Comparison of ENCODE assay signal across 20 cellular contexts in genomic region chr2:215895330-215895729, GRCh38.
"Had no signal": no experiment of that assay in that cellular context is flagged by ENCODE, and none has a peak within 500 bp of the region (broad histone marks: within the 10 kb centered on the region; RNA-seq: fewer than 3 reads in every experiment).

No MANE protein-coding gene starts in this region.

- H3K4me3 Mint-ChIP-seq: activated CD4-positive, alpha-beta T cell treated with anti-CD3 and anti-CD28 coated beads for 36 hours; activated naive CD8-positive, alpha-beta T cell; dendritic cell treated with granulocyte-macrophage colony-stimulating factor and Interleukin-4, amounts not matched to agents 40 ng/mL and 50 ng/mL, for 4 days; memory B cell; naive B cell; neural crest cell; WTC11 had no signal

- H3K27ac Mint-ChIP-seq: activated CD4-positive, alpha-beta T cell treated with anti-CD3 and anti-CD28 coated beads for 36 hours; activated naive CD8-positive, alpha-beta T cell; dendritic cell treated with granulocyte-macrophage colony-stimulating factor and Interleukin-4, amounts not matched to agents 40 ng/mL and 50 ng/mL, for 4 days; memory B cell; naive B cell; WTC11 had no signal

- H3K4me1 Mint-ChIP-seq: activated CD4-positive, alpha-beta T cell treated with anti-CD3 and anti-CD28 coated beads for 36 hours; memory B cell; naive B cell had no signal

- H3K4me3 ChIP-seq: esophagus muscularis mucosa, heart right ventricle, psoas muscle, skin epidermis, tibial nerve, uterus had no signal

- ATAC-seq: activated CD4-positive, alpha-beta T cell treated with anti-CD3 and anti-CD28 coated beads for 36 hours; heart right ventricle; left ventricle myocardium superior; psoas muscle; right cardiac atrium; stimulated activated naive CD8-positive, alpha-beta T cell treated with anti-CD3 and anti-CD28 coated beads, Interleukin-15, Interleukin-2, amounts not matched to agents 100 U/mL and 50 U/mL, for 24 hours; WTC11 had no signal

- H3K27me3 ChIP-seq: esophagus muscularis mucosa, heart right ventricle, tibial nerve, uterus had no signal

- DNase-seq: activated CD4-positive, alpha-beta T cell treated with anti-CD3 and anti-CD28 coated beads for 36 hours; activated CD4-positive, alpha-beta T cell treated with anti-CD3 and anti-CD28 coated beads, Interleukin-2, amount 50 U/mL, for 48 hours; activated gamma-delta T cell treated with Interleukin-2 at 50 U/mL for 16 hours; effector memory CD4-positive, alpha-beta T cell; heart right ventricle; left ventricle myocardium superior; naive B cell; psoas muscle; right cardiac atrium; stimulated activated naive CD8-positive, alpha-beta T cell treated with anti-CD3 and anti-CD28 coated beads, Interleukin-15, Interleukin-2, amounts not matched to agents 100 U/mL and 50 U/mL, for 24 hours; substantia nigra; uterus had no signal

- H3K27ac ChIP-seq: esophagus muscularis mucosa, heart right ventricle, psoas muscle, skin epidermis, tibial nerve, uterus had no signal

- H3K9me3 Mint-ChIP-seq: dendritic cell treated with granulocyte-macrophage colony-stimulating factor and Interleukin-4, amounts not matched to agents 40 ng/mL and 50 ng/mL, for 4 days; memory B cell had no signal

- H3K36me3 ChIP-seq: esophagus muscularis mucosa, heart right ventricle, tibial nerve, uterus had no signal

- H3K9me3 ChIP-seq: esophagus muscularis mucosa, psoas muscle, tibial nerve, uterus had no signal

- H3K4me1 ChIP-seq: psoas muscle had no signal

- H3K36me3 Mint-ChIP-seq: activated naive CD8-positive, alpha-beta T cell; memory B cell; naive B cell had no signal
